Comparison of ENCODE assay signal across 22 cellular contexts in the genomic region with DNA sequence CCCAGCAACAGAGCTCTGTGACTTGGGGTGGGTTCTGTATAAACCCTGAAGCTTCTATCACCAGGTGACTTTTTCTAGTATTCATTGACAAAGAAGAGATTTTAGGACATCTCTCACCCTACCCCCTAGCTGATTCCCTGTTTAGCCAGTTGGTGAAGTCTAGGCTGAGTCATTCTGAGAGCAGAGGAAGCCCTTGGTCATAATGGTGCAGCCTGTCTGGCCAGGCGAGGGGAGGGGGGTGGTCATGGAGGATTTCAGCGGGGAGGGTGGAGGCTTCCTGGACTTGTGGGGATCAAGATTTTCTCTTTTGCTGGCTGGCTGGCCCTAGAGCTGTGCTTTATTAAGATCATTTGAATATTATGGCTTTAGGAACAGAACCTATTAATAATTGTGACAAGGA.
"Had no signal": no experiment of that assay in that cellular context is flagged by ENCODE, and none has a peak within 500 bp of the region (broad histone marks: within the 10 kb centered on the region; RNA-seq: fewer than 3 reads in every experiment).

No MANE protein-coding gene starts in this region.

- H3K27me3 ChIP-seq: adrenal gland, ascending aorta, pancreas, right atrium auricular region had no signal

- H3K9me3 ChIP-seq: adrenal gland, ascending aorta, neutrophil, pancreas, psoas muscle, right atrium auricular region had no signal

- FAIRE-seq: kidney, pancreas had no signal

- H3K4me3 ChIP-seq: adrenal gland, ascending aorta, coronary artery, pancreas, psoas muscle, right atrium auricular region, tibial artery had no signal

- H3K27ac ChIP-seq: adrenal gland, ascending aorta, coronary artery, foreskin keratinocyte, neutrophil, pancreas, psoas muscle, right atrium auricular region, tibial artery had no signal

- H3K36me3 ChIP-seq: adrenal gland, ascending aorta, neutrophil, pancreas, right atrium auricular region, tibial artery had no signal

- ATAC-seq: activated T-cell treated with anti-CD3 and anti-CD28 coated beads, Interleukin-2, amount 50 U/mL, for 4 hours; foreskin keratinocyte; left lobe of liver; pancreas; psoas muscle; stimulated activated effector memory CD8-positive, alpha-beta T cell treated with anti-CD3 and anti-CD28 coated beads, Interleukin-12 subunit alpha, Interleukin-12 subunit beta, amount 100 ng/mL, for 72 hours; stimulated activated naive CD8-positive, alpha-beta T cell treated with anti-CD3 and anti-CD28 coated beads, Interleukin-15, amount 100 ng/mL, for 72 hours; T-helper 17 cell had no signal

- DNase-seq: activated CD4-positive, alpha-beta T cell treated with anti-CD3 and anti-CD28 coated beads for 4 hours; activated CD4-positive, alpha-beta T cell treated with anti-CD3 and anti-CD28 coated beads, Interleukin-2, amount 50 U/mL, for 48 hours; activated CD4-positive, CD25-positive, alpha-beta regulatory T cell; activated CD8-positive, alpha-beta memory T cell treated with anti-CD3 and anti-CD28 coated beads, Interleukin-2, amount 50 U/mL, for 48 hours; activated naive CD4-positive, alpha-beta T cell; activated T-cell treated with anti-CD3 and anti-CD28 coated beads, Interleukin-2, amount 50 U/mL, for 4 hours; adrenal gland; erythroblast; foreskin keratinocyte; kidney; pancreas; psoas muscle; stimulated activated CD4-positive, alpha-beta T cell treated with anti-CD3 and anti-CD28 coated beads, Interleukin-12 subunit alpha, Interleukin-12 subunit beta, amount 100 ng/mL, for 4 hours; stimulated activated naive CD8-positive, alpha-beta T cell treated with anti-CD3 and anti-CD28 coated beads, Interleukin-15, amount 100 ng/mL, for 72 hours; T-helper 17 cell; tibial artery had no signal

- H3K4me1 ChIP-seq: adrenal gland, ascending aorta, foreskin keratinocyte, pancreas, right atrium auricular region, tibial artery had no signal
